Comparison of ENCODE assay signal across 21 cellular contexts in the genomic region with DNA sequence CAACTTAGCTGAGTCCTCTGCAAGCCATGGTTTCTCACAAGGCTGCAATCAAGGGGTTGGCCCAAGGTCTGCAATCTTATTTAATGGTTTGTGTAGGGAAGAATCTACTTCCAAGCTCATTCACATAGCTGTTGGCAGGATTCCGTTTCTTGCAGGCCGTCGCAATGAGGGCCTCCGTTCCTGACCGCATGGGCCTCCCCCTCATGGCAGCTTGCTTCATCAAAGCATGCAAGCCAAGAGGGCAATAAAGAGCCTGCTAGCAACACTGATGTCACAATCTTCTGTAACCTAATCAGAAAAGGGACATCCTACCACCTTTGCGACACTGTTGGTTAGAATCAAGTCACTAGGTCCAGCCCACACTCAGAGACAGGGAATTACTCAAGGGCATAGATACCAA.
"Had no signal": no experiment of that assay in that cellular context is flagged by ENCODE, and none has a peak within 500 bp of the region (broad histone marks: within the 10 kb centered on the region; RNA-seq: fewer than 3 reads in every experiment).

No MANE protein-coding gene starts in this region.

- H3K27ac ChIP-seq: body of pancreas, cardiac muscle cell, neural progenitor cell, prostate gland, thoracic aorta, upper lobe of right lung, WERI-Rb-1 had no signal

- H3K36me3 Mint-ChIP-seq: neural progenitor cell had no signal

- H3K9me3 ChIP-seq: body of pancreas, prostate gland, thoracic aorta, upper lobe of right lung had no signal

- DNase-seq: activated CD4-positive, CD25-positive, alpha-beta regulatory T cell treated with anti-CD3 and anti-CD28 coated beads, Interleukin-2, amount 50 U/mL, for 72 hours; activated gamma-delta T cell treated with Interleukin-2 at 50 U/mL for 16 hours; activated T-cell treated with anti-CD3 and anti-CD28 coated beads, Interleukin-2, amount 50 U/mL, for 1 hour; anterior cingulate cortex; body of pancreas; effector CD4-positive, alpha-beta T cell; kidney; naive thymus-derived CD8-positive, alpha-beta T cell; stimulated activated CD4-positive, alpha-beta T cell treated with anti-CD3 and anti-CD28 coated beads, Interleukin-4, amount 100 ng/mL, for 1 hour; stimulated activated naive CD4-positive, alpha-beta T cell treated with Interleukin-2 at 50 U/mL for 16 hours; upper lobe of right lung; WERI-Rb-1 had no signal

- H3K4me3 Mint-ChIP-seq: activated naive CD4-positive, alpha-beta T cell treated with anti-CD3 and anti-CD28 coated beads, Interleukin-2, amount 50 U/mL, for 24 hours; dendritic cell treated with granulocyte-macrophage colony-stimulating factor and Interleukin-4, amounts not matched to agents 40 ng/mL and 50 ng/mL, for 4 days; naive thymus-derived CD8-positive, alpha-beta T cell; neural progenitor cell; T-helper 2 cell treated with Interferon-gamma antibody and Interleukin-4, amounts not matched to agents 5 μg/mL and 100 μg/mL, for 36 hours had no signal

- H3K27me3 ChIP-seq: body of pancreas, cardiac muscle cell, neural progenitor cell, upper lobe of right lung had no signal

- H3K27me3 Mint-ChIP-seq: activated naive CD4-positive, alpha-beta T cell treated with anti-CD3 and anti-CD28 coated beads, Interleukin-2, amount 50 U/mL, for 24 hours had no signal

- H3K4me3 ChIP-seq: body of pancreas, cardiac muscle cell, lung, neural progenitor cell, prostate gland, thoracic aorta, upper lobe of right lung had no signal

- H3K27ac Mint-ChIP-seq: activated naive CD4-positive, alpha-beta T cell treated with anti-CD3 and anti-CD28 coated beads, Interleukin-2, amount 50 U/mL, for 24 hours; dendritic cell treated with granulocyte-macrophage colony-stimulating factor and Interleukin-4, amounts not matched to agents 40 ng/mL and 50 ng/mL, for 4 days; naive thymus-derived CD8-positive, alpha-beta T cell; neural progenitor cell; T-helper 2 cell treated with Interferon-gamma antibody and Interleukin-4, amounts not matched to agents 5 μg/mL and 100 μg/mL, for 36 hours had no signal

- H3K4me1 Mint-ChIP-seq: neural progenitor cell had no signal

- ATAC-seq: body of pancreas; left lobe of liver; naive thymus-derived CD8-positive, alpha-beta T cell; upper lobe of right lung had no signal

- H3K4me1 ChIP-seq: body of pancreas, neural progenitor cell, prostate gland, upper lobe of right lung had no signal

- H3K9me3 Mint-ChIP-seq: dendritic cell treated with granulocyte-macrophage colony-stimulating factor and Interleukin-4, amounts not matched to agents 40 ng/mL and 50 ng/mL, for 4 days had no signal

- H3K36me3 ChIP-seq: cardiac muscle cell, neural progenitor cell, prostate gland, thoracic aorta, upper lobe of right lung, WERI-Rb-1 had no signal
